1 cellular context compared by ENCODE assay signal in the genomic region with DNA sequence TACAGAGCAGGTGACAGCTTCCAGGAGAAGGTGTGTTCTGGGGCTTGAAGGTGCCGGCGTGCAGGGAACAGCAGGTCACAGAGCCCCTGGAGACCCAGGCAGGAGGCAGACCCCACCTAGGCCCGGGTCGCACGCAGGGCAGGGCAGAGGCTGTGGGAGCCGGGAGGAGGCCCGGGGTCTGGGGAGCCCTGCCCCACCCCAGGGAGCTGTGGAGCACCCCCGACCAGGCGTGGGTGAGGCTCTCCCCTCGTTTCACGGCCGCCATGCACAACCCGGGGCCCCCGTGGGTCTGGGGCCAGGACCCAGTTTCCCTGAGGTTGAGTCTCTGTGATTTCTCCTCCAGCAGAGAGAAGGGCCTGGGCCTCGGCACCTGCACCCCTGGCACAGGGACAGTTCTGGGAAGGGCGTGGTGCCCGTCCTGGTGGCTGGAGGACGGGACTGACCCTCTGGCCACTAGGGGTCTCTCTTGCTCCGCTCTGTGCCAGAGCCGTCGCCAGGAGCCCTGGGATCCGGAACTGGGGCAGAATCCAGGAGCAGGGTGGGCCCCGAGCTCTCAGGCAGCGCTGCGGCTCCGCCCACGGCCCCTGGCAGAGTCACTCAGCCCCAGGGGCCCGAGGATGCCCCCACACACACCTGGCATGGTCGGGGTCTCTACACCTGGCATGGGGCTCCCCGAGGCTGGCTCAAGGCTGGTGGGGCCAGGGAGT.
TF ChIP-seq lines count a peak whose summit lies in the region.

No MANE protein-coding gene starts in this region.

TF ChIP-seq in HEK293, 187 proteins besides CTCF, POLR2A, EP300 and RAD21 (continued from another document and continues in another):
- TF ChIP-seq, protein P1, sequence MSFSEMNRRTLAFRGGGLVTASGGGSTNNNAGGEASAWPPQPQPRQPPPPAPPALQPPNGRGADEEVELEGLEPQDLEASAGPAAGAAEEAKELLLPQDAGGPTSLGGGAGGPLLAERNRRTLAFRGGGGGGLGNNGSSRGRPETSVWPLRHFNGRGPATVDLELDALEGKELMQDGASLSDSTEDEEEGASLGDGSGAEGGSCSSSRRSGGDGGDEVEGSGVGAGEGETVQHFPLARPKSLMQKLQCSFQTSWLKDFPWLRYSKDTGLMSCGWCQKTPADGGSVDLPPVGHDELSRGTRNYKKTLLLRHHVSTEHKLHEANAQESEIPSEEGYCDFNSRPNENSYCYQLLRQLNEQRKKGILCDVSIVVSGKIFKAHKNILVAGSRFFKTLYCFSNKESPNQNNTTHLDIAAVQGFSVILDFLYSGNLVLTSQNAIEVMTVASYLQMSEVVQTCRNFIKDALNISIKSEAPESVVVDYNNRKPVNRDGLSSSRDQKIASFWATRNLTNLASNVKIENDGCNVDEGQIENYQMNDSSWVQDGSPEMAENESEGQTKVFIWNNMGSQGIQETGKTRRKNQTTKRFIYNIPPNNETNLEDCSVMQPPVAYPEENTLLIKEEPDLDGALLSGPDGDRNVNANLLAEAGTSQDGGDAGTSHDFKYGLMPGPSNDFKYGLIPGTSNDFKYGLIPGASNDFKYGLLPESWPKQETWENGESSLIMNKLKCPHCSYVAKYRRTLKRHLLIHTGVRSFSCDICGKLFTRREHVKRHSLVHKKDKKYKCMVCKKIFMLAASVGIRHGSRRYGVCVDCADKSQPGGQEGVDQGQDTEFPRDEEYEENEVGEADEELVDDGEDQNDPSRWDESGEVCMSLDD (tag by site-specific recombination; IDR thresholded peaks at IDR 0.05) = peak; percentile 19
- no peak for TF ChIP-seq ZNF544 (tag by site-specific recombination; IDR thresholded peaks at IDR 0.05)
- no peak for TF ChIP-seq ZNF785 (tag by site-specific recombination; IDR thresholded peaks at IDR 0.05)
- TF ChIP-seq, protein P2, sequence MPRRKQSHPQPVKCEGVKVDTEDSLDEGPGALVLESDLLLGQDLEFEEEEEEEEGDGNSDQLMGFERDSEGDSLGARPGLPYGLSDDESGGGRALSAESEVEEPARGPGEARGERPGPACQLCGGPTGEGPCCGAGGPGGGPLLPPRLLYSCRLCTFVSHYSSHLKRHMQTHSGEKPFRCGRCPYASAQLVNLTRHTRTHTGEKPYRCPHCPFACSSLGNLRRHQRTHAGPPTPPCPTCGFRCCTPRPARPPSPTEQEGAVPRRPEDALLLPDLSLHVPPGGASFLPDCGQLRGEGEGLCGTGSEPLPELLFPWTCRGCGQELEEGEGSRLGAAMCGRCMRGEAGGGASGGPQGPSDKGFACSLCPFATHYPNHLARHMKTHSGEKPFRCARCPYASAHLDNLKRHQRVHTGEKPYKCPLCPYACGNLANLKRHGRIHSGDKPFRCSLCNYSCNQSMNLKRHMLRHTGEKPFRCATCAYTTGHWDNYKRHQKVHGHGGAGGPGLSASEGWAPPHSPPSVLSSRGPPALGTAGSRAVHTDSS (tag by site-specific recombination; IDR thresholded peaks at IDR 0.05) = no peak
- no peak for TF ChIP-seq ZBTB7A (tag by site-specific recombination; IDR thresholded peaks at IDR 0.05; ENCODE audit: low read depth)
- TF ChIP-seq, protein P3, sequence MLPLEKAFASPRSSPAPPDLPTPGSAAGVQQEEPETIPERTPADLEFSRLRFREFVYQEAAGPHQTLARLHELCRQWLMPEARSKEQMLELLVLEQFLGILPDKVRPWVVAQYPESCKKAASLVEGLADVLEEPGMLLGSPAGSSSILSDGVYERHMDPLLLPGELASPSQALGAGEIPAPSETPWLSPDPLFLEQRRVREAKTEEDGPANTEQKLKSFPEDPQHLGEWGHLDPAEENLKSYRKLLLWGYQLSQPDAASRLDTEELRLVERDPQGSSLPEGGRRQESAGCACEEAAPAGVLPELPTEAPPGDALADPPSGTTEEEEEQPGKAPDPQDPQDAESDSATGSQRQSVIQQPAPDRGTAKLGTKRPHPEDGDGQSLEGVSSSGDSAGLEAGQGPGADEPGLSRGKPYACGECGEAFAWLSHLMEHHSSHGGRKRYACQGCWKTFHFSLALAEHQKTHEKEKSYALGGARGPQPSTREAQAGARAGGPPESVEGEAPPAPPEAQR (tag by site-specific recombination; IDR thresholded peaks at IDR 0.05) = no peak
- no peak for TF ChIP-seq ZNF416 (tag by site-specific recombination; IDR thresholded peaks at IDR 0.05)
- TF ChIP-seq, protein P4, sequence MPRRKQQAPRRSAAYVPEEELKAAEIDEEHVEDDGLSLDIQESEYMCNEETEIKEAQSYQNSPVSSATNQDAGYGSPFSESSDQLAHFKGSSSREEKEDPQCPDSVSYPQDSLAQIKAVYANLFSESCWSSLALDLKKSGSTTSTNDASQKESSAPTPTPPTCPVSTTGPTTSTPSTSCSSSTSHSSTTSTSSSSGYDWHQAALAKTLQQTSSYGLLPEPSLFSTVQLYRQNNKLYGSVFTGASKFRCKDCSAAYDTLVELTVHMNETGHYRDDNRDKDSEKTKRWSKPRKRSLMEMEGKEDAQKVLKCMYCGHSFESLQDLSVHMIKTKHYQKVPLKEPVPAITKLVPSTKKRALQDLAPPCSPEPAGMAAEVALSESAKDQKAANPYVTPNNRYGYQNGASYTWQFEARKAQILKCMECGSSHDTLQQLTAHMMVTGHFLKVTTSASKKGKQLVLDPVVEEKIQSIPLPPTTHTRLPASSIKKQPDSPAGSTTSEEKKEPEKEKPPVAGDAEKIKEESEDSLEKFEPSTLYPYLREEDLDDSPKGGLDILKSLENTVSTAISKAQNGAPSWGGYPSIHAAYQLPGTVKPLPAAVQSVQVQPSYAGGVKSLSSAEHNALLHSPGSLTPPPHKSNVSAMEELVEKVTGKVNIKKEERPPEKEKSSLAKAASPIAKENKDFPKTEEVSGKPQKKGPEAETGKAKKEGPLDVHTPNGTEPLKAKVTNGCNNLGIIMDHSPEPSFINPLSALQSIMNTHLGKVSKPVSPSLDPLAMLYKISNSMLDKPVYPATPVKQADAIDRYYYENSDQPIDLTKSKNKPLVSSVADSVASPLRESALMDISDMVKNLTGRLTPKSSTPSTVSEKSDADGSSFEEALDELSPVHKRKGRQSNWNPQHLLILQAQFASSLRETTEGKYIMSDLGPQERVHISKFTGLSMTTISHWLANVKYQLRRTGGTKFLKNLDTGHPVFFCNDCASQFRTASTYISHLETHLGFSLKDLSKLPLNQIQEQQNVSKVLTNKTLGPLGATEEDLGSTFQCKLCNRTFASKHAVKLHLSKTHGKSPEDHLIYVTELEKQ (tag by site-specific recombination; IDR thresholded peaks at IDR 0.05; ENCODE audit: borderline replicate concordance) = no peak
- no peak for TF ChIP-seq GLI2 (tag by site-specific recombination; IDR thresholded peaks at IDR 0.05; ENCODE audit: borderline replicate concordance, low read depth)
- no peak for TF ChIP-seq ZNF19 (tag by site-specific recombination; IDR thresholded peaks at IDR 0.05; ENCODE audit: low read depth)
- TF ChIP-seq, protein P5, sequence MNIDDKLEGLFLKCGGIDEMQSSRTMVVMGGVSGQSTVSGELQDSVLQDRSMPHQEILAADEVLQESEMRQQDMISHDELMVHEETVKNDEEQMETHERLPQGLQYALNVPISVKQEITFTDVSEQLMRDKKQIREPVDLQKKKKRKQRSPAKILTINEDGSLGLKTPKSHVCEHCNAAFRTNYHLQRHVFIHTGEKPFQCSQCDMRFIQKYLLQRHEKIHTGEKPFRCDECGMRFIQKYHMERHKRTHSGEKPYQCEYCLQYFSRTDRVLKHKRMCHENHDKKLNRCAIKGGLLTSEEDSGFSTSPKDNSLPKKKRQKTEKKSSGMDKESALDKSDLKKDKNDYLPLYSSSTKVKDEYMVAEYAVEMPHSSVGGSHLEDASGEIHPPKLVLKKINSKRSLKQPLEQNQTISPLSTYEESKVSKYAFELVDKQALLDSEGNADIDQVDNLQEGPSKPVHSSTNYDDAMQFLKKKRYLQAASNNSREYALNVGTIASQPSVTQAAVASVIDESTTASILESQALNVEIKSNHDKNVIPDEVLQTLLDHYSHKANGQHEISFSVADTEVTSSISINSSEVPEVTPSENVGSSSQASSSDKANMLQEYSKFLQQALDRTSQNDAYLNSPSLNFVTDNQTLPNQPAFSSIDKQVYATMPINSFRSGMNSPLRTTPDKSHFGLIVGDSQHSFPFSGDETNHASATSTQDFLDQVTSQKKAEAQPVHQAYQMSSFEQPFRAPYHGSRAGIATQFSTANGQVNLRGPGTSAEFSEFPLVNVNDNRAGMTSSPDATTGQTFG (tag by site-specific recombination; IDR thresholded peaks at IDR 0.05; ENCODE audit: borderline replicate concordance) = no peak
- TF ChIP-seq, protein P6, sequence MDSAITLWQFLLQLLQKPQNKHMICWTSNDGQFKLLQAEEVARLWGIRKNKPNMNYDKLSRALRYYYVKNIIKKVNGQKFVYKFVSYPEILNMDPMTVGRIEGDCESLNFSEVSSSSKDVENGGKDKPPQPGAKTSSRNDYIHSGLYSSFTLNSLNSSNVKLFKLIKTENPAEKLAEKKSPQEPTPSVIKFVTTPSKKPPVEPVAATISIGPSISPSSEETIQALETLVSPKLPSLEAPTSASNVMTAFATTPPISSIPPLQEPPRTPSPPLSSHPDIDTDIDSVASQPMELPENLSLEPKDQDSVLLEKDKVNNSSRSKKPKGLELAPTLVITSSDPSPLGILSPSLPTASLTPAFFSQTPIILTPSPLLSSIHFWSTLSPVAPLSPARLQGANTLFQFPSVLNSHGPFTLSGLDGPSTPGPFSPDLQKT (IDR thresholded peaks at IDR 0.05; ENCODE audit: borderline replicate concordance, low read depth, low read length) = no peak
- no peak for TF ChIP-seq ZNF24 (tag by site-specific recombination; IDR thresholded peaks at IDR 0.05)
- TF ChIP-seq, protein P7, sequence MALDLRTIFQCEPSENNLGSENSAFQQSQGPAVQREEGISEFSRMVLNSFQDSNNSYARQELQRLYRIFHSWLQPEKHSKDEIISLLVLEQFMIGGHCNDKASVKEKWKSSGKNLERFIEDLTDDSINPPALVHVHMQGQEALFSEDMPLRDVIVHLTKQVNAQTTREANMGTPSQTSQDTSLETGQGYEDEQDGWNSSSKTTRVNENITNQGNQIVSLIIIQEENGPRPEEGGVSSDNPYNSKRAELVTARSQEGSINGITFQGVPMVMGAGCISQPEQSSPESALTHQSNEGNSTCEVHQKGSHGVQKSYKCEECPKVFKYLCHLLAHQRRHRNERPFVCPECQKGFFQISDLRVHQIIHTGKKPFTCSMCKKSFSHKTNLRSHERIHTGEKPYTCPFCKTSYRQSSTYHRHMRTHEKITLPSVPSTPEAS (tag by site-specific recombination; IDR thresholded peaks at IDR 0.05) = 0 out of 2 replicates have a peak, but pooled peaks have one; percentile 18
- TF ChIP-seq, protein P8, sequence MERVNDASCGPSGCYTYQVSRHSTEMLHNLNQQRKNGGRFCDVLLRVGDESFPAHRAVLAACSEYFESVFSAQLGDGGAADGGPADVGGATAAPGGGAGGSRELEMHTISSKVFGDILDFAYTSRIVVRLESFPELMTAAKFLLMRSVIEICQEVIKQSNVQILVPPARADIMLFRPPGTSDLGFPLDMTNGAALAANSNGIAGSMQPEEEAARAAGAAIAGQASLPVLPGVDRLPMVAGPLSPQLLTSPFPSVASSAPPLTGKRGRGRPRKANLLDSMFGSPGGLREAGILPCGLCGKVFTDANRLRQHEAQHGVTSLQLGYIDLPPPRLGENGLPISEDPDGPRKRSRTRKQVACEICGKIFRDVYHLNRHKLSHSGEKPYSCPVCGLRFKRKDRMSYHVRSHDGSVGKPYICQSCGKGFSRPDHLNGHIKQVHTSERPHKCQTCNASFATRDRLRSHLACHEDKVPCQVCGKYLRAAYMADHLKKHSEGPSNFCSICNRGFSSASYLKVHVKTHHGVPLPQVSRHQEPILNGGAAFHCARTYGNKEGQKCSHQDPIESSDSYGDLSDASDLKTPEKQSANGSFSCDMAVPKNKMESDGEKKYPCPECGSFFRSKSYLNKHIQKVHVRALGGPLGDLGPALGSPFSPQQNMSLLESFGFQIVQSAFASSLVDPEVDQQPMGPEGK (tag by site-specific recombination; IDR thresholded peaks at IDR 0.05) = peak; percentile 41; the same call in 1 of the 2 replicates
- TF ChIP-seq, protein P9, sequence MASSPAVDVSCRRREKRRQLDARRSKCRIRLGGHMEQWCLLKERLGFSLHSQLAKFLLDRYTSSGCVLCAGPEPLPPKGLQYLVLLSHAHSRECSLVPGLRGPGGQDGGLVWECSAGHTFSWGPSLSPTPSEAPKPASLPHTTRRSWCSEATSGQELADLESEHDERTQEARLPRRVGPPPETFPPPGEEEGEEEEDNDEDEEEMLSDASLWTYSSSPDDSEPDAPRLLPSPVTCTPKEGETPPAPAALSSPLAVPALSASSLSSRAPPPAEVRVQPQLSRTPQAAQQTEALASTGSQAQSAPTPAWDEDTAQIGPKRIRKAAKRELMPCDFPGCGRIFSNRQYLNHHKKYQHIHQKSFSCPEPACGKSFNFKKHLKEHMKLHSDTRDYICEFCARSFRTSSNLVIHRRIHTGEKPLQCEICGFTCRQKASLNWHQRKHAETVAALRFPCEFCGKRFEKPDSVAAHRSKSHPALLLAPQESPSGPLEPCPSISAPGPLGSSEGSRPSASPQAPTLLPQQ (tag by site-specific recombination; IDR thresholded peaks at IDR 0.05) = peak; percentile 97
- peak; percentile 84; the same call in 1 of the 2 replicates for TF ChIP-seq KLF7 (tag by site-specific recombination; IDR thresholded peaks at IDR 0.05; ENCODE audit: borderline replicate concordance)
- 0 out of 2 replicates have a peak, but pooled peaks have one; percentile 70 for TF ChIP-seq ZNF10 (tag by site-specific recombination; IDR thresholded peaks at IDR 0.05)
- TF ChIP-seq, protein P10, sequence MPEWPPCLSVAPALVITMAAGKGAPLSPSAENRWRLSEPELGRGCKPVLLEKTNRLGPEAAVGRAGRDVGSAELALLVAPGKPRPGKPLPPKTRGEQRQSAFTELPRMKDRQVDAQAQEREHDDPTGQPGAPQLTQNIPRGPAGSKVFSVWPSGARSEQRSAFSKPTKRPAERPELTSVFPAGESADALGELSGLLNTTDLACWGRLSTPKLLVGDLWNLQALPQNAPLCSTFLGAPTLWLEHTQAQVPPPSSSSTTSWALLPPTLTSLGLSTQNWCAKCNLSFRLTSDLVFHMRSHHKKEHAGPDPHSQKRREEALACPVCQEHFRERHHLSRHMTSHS (tag by site-specific recombination; IDR thresholded peaks at IDR 0.05) = no peak
- no peak for TF ChIP-seq SALL2 (tag by site-specific recombination; IDR thresholded peaks at IDR 0.05; ENCODE audit: borderline replicate concordance)
- TF ChIP-seq, protein P11, sequence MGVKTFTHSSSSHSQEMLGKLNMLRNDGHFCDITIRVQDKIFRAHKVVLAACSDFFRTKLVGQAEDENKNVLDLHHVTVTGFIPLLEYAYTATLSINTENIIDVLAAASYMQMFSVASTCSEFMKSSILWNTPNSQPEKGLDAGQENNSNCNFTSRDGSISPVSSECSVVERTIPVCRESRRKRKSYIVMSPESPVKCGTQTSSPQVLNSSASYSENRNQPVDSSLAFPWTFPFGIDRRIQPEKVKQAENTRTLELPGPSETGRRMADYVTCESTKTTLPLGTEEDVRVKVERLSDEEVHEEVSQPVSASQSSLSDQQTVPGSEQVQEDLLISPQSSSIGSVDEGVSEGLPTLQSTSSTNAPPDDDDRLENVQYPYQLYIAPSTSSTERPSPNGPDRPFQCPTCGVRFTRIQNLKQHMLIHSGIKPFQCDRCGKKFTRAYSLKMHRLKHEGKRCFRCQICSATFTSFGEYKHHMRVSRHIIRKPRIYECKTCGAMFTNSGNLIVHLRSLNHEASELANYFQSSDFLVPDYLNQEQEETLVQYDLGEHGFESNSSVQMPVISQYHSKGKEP (tag by site-specific recombination; IDR thresholded peaks at IDR 0.05) = no peak
- TF ChIP-seq ZNF624 (tag by site-specific recombination; IDR thresholded peaks at IDR 0.05) = no peak
- no peak for TF ChIP-seq ZNF830 (tag by site-specific recombination; IDR thresholded peaks at IDR 0.05; ENCODE audit: low read depth)
- peak; percentile 76 for TF ChIP-seq GLIS1 (tag by site-specific recombination; IDR thresholded peaks at IDR 0.05)
- peak; percentile 73 for TF ChIP-seq ZFHX2 (tag by site-specific recombination; conservative IDR thresholded peaks at IDR 0.05)
- peak; percentile 97 for TF ChIP-seq ZNF654 (tag by site-specific recombination; IDR thresholded peaks at IDR 0.05; ENCODE audit: low read depth)
